Comparison of ENCODE assay signal across 1 cellular context in the genomic region with DNA sequence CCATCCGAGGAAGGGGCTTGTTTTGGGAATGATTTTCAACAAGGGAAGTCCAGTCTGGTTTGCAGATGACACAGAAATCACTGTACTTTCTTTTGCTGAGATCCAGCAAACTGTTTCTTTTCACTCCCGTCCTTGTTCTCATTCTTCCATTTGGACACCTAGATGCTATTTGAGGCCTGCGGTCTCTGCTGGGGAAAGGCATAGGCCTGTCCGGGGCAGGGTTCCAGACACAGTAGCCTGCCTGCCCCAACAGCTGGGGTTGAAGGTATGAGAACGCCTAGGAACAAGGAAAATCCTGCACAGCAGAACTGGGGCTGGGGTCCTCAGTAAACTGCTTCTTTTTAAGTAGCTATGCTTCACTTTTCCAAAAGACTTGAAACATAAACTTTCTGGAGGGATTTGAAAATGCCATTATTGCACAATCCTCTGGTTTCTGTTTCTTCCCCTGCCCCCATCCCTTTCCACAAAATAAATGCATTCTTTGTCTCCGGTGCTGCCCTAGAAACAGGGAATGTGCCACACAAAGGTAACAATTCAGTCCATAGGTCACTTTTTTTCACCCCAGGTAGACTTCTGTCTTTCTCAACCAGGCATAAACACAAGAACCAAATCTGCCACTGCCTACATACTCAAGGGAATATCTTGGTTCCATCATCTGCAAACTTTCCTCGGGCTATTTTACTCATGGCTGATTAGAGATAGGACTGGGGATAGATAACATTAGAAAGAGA.
TF ChIP-seq lines count a peak whose summit lies in the region.

No MANE protein-coding gene starts in this region.

TF ChIP-seq in HepG2, 621 proteins besides CTCF, POLR2A, EP300 and RAD21 (continued from another document and continues in another):
- TF ChIP-seq, protein P1, sequence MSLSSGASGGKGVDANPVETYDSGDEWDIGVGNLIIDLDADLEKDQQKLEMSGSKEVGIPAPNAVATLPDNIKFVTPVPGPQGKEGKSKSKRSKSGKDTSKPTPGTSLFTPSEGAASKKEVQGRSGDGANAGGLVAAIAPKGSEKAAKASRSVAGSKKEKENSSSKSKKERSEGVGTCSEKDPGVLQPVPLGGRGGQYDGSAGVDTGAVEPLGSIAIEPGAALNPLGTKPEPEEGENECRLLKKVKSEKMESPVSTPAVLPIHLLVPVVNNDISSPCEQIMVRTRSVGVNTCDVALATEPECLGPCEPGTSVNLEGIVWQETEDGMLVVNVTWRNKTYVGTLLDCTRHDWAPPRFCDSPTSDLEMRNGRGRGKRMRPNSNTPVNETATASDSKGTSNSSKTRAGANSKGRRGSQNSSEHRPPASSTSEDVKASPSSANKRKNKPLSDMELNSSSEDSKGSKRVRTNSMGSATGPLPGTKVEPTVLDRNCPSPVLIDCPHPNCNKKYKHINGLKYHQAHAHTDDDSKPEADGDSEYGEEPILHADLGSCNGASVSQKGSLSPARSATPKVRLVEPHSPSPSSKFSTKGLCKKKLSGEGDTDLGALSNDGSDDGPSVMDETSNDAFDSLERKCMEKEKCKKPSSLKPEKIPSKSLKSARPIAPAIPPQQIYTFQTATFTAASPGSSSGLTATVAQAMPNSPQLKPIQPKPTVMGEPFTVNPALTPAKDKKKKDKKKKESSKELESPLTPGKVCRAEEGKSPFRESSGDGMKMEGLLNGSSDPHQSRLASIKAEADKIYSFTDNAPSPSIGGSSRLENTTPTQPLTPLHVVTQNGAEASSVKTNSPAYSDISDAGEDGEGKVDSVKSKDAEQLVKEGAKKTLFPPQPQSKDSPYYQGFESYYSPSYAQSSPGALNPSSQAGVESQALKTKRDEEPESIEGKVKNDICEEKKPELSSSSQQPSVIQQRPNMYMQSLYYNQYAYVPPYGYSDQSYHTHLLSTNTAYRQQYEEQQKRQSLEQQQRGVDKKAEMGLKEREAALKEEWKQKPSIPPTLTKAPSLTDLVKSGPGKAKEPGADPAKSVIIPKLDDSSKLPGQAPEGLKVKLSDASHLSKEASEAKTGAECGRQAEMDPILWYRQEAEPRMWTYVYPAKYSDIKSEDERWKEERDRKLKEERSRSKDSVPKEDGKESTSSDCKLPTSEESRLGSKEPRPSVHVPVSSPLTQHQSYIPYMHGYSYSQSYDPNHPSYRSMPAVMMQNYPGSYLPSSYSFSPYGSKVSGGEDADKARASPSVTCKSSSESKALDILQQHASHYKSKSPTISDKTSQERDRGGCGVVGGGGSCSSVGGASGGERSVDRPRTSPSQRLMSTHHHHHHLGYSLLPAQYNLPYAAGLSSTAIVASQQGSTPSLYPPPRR (CRISPR knock-in tag; IDR thresholded peaks at IDR 0.05; ENCODE audit: borderline replicate concordance), result peak; percentile 41; the same call in 1 of the 2 replicates
- TF ChIP-seq TFE3 (CRISPR knock-in tag; IDR thresholded peaks at IDR 0.05) (peak; percentile 49; the same call in 1 of the 2 replicates), ZBTB7A (CRISPR knock-in tag; IDR thresholded peaks at IDR 0.05) (0 out of 2 replicates have a peak, but pooled peaks have one; percentile 36), ETV5 (CRISPR knock-in tag; IDR thresholded peaks at IDR 0.05; ENCODE audit: borderline replicate concordance) (peak; percentile 44; the same call in 1 of the 2 replicates), ZNF660 (CRISPR knock-in tag; IDR thresholded peaks at IDR 0.05; ENCODE audit: borderline replicate concordance, low read depth) (no peak), ZNF414 (CRISPR knock-in tag; IDR thresholded peaks at IDR 0.05) (0 out of 2 replicates have a peak, but pooled peaks have one; percentile 29), ZNF720 (CRISPR knock-in tag; IDR thresholded peaks at IDR 0.05) (no peak), ZNF550 (CRISPR knock-in tag; IDR thresholded peaks at IDR 0.05; ENCODE audit: borderline replicate concordance) (no peak), ASH2L (IDR thresholded peaks at IDR 0.05; ENCODE audit: insufficient read length, low read depth, low read length) (peak; percentile 92), FOXK1 (CRISPR knock-in tag; IDR thresholded peaks at IDR 0.05; ENCODE audit: borderline replicate concordance, low read depth) (peak; percentile 47; the same call in 1 of the 2 replicates), ZBTB7B (CRISPR knock-in tag; IDR thresholded peaks at IDR 0.05) (peak; percentile 67), RFX3 (CRISPR knock-in tag; IDR thresholded peaks at IDR 0.05) (peak; percentile 48), RCOR2 (CRISPR knock-in tag; IDR thresholded peaks at IDR 0.05) (peak; percentile 85), HCFC1 (IDR thresholded peaks at IDR 0.05; ENCODE audit: low read depth, low read length) (no peak), THAP11 (CRISPR knock-in tag; IDR thresholded peaks at IDR 0.05) (0 out of 2 replicates have a peak, but pooled peaks have one; percentile 27), XRCC5 (optimal IDR thresholded peaks at IDR 0.05; ENCODE audit: low read length) (peak; percentile 40), HMG20A (CRISPR knock-in tag; IDR thresholded peaks at IDR 0.05; ENCODE audit: borderline replicate concordance) (peak; percentile 81), ZNF430 (CRISPR knock-in tag; IDR thresholded peaks at IDR 0.05) (0 out of 2 replicates have a peak, but pooled peaks have one; percentile 55), FOXJ3 (CRISPR knock-in tag; IDR thresholded peaks at IDR 0.05; ENCODE audit: borderline replicate concordance) (peak; percentile 91), SOX6 (IDR thresholded peaks at IDR 0.05) (no peak), SOX6 (CRISPR knock-in tag; IDR thresholded peaks at IDR 0.05) (peak; percentile 98), TOPORS (CRISPR knock-in tag; IDR thresholded peaks at IDR 0.05) (0 out of 2 replicates have a peak, but pooled peaks have one; percentile 59), HDAC1 (CRISPR knock-in tag; IDR thresholded peaks at IDR 0.05) (peak; percentile 65), RELA (CRISPR knock-in tag; IDR thresholded peaks at IDR 0.05) (no peak), NFIC (IDR thresholded peaks at IDR 0.05; ENCODE audit: low read length) (peak; percentile 85), YEATS2 (CRISPR knock-in tag; IDR thresholded peaks at IDR 0.05; ENCODE audit: borderline replicate concordance) (peak; percentile 22; the same call in 1 of the 2 replicates), PRDM15 (CRISPR knock-in tag; IDR thresholded peaks at IDR 0.05) (0 out of 2 replicates have a peak, but pooled peaks have one; percentile 22), SMARCC2 (IDR thresholded peaks at IDR 0.05) (0 out of 2 replicates have a peak, but pooled peaks have one; percentile 28), MAZ (IDR thresholded peaks at IDR 0.05; ENCODE audit: borderline replicate concordance, low read depth, low read length) (no peak), MAZ (CRISPR knock-in tag; IDR thresholded peaks at IDR 0.05; ENCODE audit: low read depth) (0 out of 2 replicates have a peak, but pooled peaks have one; percentile 25), HNRNPL (IDR thresholded peaks at IDR 0.05; ENCODE audit: low read depth, low read length) (no peak), FOXO1 (CRISPR knock-in tag; IDR thresholded peaks at IDR 0.05) (peak; percentile 81), ZNF124 (CRISPR knock-in tag; IDR thresholded peaks at IDR 0.05) (no peak), NFYC (CRISPR knock-in tag; IDR thresholded peaks at IDR 0.05) (no peak), ZNF674 (CRISPR knock-in tag; IDR thresholded peaks at IDR 0.05; ENCODE audit: low read depth) (0 out of 2 replicates have a peak, but pooled peaks have one; percentile 35), ZNF772 (CRISPR knock-in tag; IDR thresholded peaks at IDR 0.05) (peak; percentile 68; the same call in 1 of the 2 replicates)
- TF ChIP-seq, protein P2, sequence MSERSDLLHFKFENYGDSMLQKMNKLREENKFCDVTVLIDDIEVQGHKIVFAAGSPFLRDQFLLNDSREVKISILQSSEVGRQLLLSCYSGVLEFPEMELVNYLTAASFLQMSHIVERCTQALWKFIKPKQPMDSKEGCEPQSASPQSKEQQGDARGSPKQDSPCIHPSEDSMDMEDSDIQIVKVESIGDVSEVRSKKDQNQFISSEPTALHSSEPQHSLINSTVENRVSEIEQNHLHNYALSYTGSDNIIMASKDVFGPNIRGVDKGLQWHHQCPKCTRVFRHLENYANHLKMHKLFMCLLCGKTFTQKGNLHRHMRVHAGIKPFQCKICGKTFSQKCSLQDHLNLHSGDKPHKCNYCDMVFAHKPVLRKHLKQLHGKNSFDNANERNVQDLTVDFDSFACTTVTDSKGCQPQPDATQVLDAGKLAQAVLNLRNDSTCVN (CRISPR knock-in tag; IDR thresholded peaks at IDR 0.05; ENCODE audit: borderline replicate concordance), result no peak
- TF ChIP-seq, protein P3, sequence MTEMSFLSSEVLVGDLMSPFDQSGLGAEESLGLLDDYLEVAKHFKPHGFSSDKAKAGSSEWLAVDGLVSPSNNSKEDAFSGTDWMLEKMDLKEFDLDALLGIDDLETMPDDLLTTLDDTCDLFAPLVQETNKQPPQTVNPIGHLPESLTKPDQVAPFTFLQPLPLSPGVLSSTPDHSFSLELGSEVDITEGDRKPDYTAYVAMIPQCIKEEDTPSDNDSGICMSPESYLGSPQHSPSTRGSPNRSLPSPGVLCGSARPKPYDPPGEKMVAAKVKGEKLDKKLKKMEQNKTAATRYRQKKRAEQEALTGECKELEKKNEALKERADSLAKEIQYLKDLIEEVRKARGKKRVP (CRISPR knock-in tag; IDR thresholded peaks at IDR 0.05), result peak in 1 of 2 experiments; percentile 43; a peak in 1 of 4 replicates
- TF ChIP-seq, protein P4, sequence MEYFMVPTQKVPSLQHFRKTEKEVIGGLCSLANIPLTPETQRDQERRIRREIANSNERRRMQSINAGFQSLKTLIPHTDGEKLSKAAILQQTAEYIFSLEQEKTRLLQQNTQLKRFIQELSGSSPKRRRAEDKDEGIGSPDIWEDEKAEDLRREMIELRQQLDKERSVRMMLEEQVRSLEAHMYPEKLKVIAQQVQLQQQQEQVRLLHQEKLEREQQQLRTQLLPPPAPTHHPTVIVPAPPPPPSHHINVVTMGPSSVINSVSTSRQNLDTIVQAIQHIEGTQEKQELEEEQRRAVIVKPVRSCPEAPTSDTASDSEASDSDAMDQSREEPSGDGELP (IDR thresholded peaks at IDR 0.05; ENCODE audit: borderline replicate concordance, low read depth), result peak; percentile 39; the same call in 1 of the 2 replicates
- TF ChIP-seq, protein P5, sequence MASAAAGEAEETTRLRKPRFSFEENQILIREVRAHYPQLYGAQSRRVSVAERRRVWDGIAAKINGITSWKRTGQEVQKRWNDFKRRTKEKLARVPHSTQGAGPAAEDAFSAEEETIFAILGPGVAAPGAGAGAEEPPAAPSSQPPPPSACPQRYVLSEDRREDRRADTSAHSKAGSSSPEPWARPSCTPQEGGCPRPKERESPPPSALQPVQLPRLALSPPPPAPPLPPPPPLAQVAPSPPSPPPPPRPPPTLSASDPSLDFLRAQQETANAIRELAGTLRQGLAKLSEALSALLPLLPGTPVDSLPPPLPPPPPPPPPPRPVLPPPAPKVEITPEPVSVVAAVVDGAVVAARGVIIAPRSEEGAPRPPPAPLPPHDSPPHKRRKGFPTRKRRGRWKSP (CRISPR knock-in tag; IDR thresholded peaks at IDR 0.05), result 0 out of 2 replicates have a peak, but pooled peaks have one; percentile 25
